ENCODE assay signal across 21 cellular contexts in genomic region chr11:57409321-57410100, GRCh38. TPM values are rescaled to one million over a fixed set of nuclear protein-coding genes. Genes with fewer than 3 reads are reported as not detected.
"Had no signal": no experiment of that assay in that cellular context is flagged by ENCODE, and none has a peak within 500 bp of the region (broad histone marks: within the 10 kb centered on the region; RNA-seq: fewer than 3 reads in every experiment).

No MANE protein-coding gene starts in this region.

- H3K27me3 ChIP-seq: ascending aorta, breast epithelium, right atrium auricular region, stomach, testis had no signal

- H3K4me2 ChIP-seq: SK-N-SH had no signal

- H3K4me3 Mint-ChIP-seq: dendritic cell treated with granulocyte-macrophage colony-stimulating factor and Interleukin-4, amounts not matched to agents 40 ng/mL and 50 ng/mL, for 4 days; natural killer cell treated with Interleukin-12 subunit alpha and Interleukin-12 subunit beta and Interleukin-15 and Interleukin-18, amount 100 ng/mL, for 72 hours had no signal

- H3K9me3 ChIP-seq: ascending aorta, breast epithelium, right atrium auricular region, SK-N-SH, stomach, testis had no signal

- H3K27me3 Mint-ChIP-seq: dendritic cell treated with granulocyte-macrophage colony-stimulating factor and Interleukin-4, amounts not matched to agents 40 ng/mL and 50 ng/mL, for 4 days; natural killer cell treated with Interleukin-12 subunit alpha and Interleukin-12 subunit beta and Interleukin-15 and Interleukin-18, amount 100 ng/mL, for 72 hours; progenitor cell of endocrine pancreas had no signal

- H3K4me3 ChIP-seq: ascending aorta, breast epithelium, right atrium auricular region, skin epidermis, stomach, testis had no signal

- H3K9ac ChIP-seq: SK-N-SH had no signal

- H3K9me3 Mint-ChIP-seq: dendritic cell treated with granulocyte-macrophage colony-stimulating factor and Interleukin-4, amounts not matched to agents 40 ng/mL and 50 ng/mL, for 4 days; natural killer cell treated with Interleukin-12 subunit alpha and Interleukin-12 subunit beta and Interleukin-15 and Interleukin-18, amount 100 ng/mL, for 72 hours had no signal

- DNase-seq: activated CD4-positive, CD25-positive, alpha-beta regulatory T cell treated with anti-CD3 and anti-CD28 coated beads, Interleukin-2, amount 50 U/mL, for 72 hours; activated CD8-positive, alpha-beta memory T cell treated with anti-CD3 and anti-CD28 coated beads for 24 hours; effector memory CD4-positive, alpha-beta T cell; foreskin melanocyte; occipital lobe; SK-N-SH; stimulated activated CD4-positive, alpha-beta T cell treated with anti-CD3 and anti-CD28 coated beads, Interleukin-4, amount 100 ng/mL, for 4 hours; stimulated activated CD8-positive, alpha-beta memory T cell treated with anti-CD3 and anti-CD28 coated beads, Interleukin-4, amount 100 ng/mL, for 48 hours; stomach; T-helper 1 cell; testis had no signal

- H3K36me3 ChIP-seq: breast epithelium had no signal

- ATAC-seq: natural killer cell treated with Interleukin-12 subunit alpha and Interleukin-12 subunit beta and Interleukin-15 and Interleukin-18, amount 100 ng/mL, for 72 hours had no signal

- H3K4me1 ChIP-seq: breast epithelium, testis had no signal

- H3K27ac ChIP-seq: ascending aorta, right atrium auricular region, stomach, testis had no signal

- H3K27ac Mint-ChIP-seq: dendritic cell treated with granulocyte-macrophage colony-stimulating factor and Interleukin-4, amounts not matched to agents 40 ng/mL and 50 ng/mL, for 4 days; natural killer cell treated with Interleukin-12 subunit alpha and Interleukin-12 subunit beta and Interleukin-15 and Interleukin-18, amount 100 ng/mL, for 72 hours; progenitor cell of endocrine pancreas had no signal

RNA-seq across cellular contexts. Expression of gene PRG2, which starts 19.1 kb away (rescaled TPM):
- total RNA-seq: ascending aorta, occipital lobe, progenitor cell of endocrine pancreas, right atrium auricular region, testis had no signal
- polyA plus RNA-seq: SK-N-SH, urinary bladder had no signal

RNA-seq across cellular contexts. Expression of gene PRG3, which starts 28.6 kb away (rescaled TPM):
- total RNA-seq: ascending aorta; breast epithelium; cerebellum; kidney epithelial cell; natural killer cell treated with Interleukin-12 subunit alpha and Interleukin-12 subunit beta and Interleukin-15 and Interleukin-18, amount 100 ng/mL, for 72 hours; progenitor cell of endocrine pancreas; right atrium auricular region; stomach; testis; urinary bladder had no signal
- polyA plus RNA-seq: SK-N-SH, stomach, urinary bladder had no signal

RNA-seq across cellular contexts. Expression of gene RTN4RL2, which starts 50.8 kb away (rescaled TPM):
- total RNA-seq: natural killer cell treated with Interleukin-12 subunit alpha and Interleukin-12 subunit beta and Interleukin-15 and Interleukin-18, amount 100 ng/mL, for 72 hours had no signal
